25 cellular contexts compared by ENCODE assay signal in genomic region chr1:229456016-229456415, GRCh38. TPM values are rescaled to one million over a fixed set of nuclear protein-coding genes. Genes with fewer than 3 reads are reported as not detected.
DNase-seq lines count a peak whose midpoint lies in the region; ATAC-seq and TF ChIP-seq lines count a peak whose summit lies in the region.
"Had no signal": no experiment of that assay in that cellular context is flagged by ENCODE, and none has a peak within 500 bp of the region (broad histone marks: within the 10 kb centered on the region; RNA-seq: fewer than 3 reads in every experiment).

No MANE protein-coding gene starts in this region.

- H3K27ac ChIP-seq in GM23248 (no peak overlapping the region), gastroesophageal sphincter (no peak overlapping the region)
- no peak overlapping the region for H3K27ac ChIP-seq in CD8-positive, alpha-beta T cell (ENCODE audit: low read depth, low read length)
- H3K27ac ChIP-seq: 22Rv1 had no signal

- H2AFZ ChIP-seq in GM23248 = no peak overlapping the region

- 48 to 52% methylated on average over 3 of the region's 3 CpGs for WGBS in GM23248 (ENCODE audit: low coverage in 1 of 2, low lambda C conversion rate in 2 of 2, missing lambda C conversion rate in 2 of 2), 2 experiments
- WGBS in gastroesophageal sphincter (ENCODE audit: low coverage in 1 of 2), 2 donors = 80 to 83% methylated on average over 1 to 3 of the region's 3 CpGs

- no peak overlapping the region for H3K9ac ChIP-seq in GM23248

- no peak overlapping the region for H3K4me3 Mint-ChIP-seq in activated T-cell treated with anti-CD3 and anti-CD28 coated beads, Interleukin-2, amount 50 U/mL, for 24 hours
- no peak overlapping the region for H3K4me3 Mint-ChIP-seq in activated T-cell treated with anti-CD3 and anti-CD28 coated beads, Interleukin-2, amount 50 U/mL, for 72 hours
- no peak overlapping the region for H3K4me3 Mint-ChIP-seq in CD8-positive, alpha-beta T cell
- H3K4me3 Mint-ChIP-seq: CD4-positive, alpha-beta T cell had no signal

- H3K4me1 Mint-ChIP-seq in activated T-cell treated with anti-CD3 and anti-CD28 coated beads, Interleukin-2, amount 50 U/mL, for 24 hours (ENCODE audit: low read depth) = peaks cover 3% of the 10 kb centered on the region
- no peaks in the 10 kb centered on the region for H3K4me1 Mint-ChIP-seq in activated T-cell treated with anti-CD3 and anti-CD28 coated beads, Interleukin-2, amount 50 U/mL, for 72 hours (ENCODE audit: low read depth)
- H3K4me1 Mint-ChIP-seq in CD8-positive, alpha-beta T cell (ENCODE audit: low read depth) = no peaks in the 10 kb centered on the region

- H3K36me3 Mint-ChIP-seq in activated T-cell treated with anti-CD3 and anti-CD28 coated beads, Interleukin-2, amount 50 U/mL, for 24 hours (ENCODE audit: low read depth) = peaks cover 91% of the 10 kb centered on the region
- peaks cover 8 to 24% of the 10 kb centered on the region in 2 donors for H3K36me3 Mint-ChIP-seq in activated T-cell treated with anti-CD3 and anti-CD28 coated beads, Interleukin-2, amount 50 U/mL, for 72 hours (ENCODE audit: insufficient read depth in 2 of 2)
- H3K36me3 Mint-ChIP-seq in CD8-positive, alpha-beta T cell = peaks cover 76% of the 10 kb centered on the region

- no peaks in the 10 kb centered on the region for H3F3A ChIP-seq in GM23248 (ENCODE audit: insufficient read depth)

- DNase-seq in activated T-cell treated with anti-CD3 and anti-CD28 coated beads, Interleukin-2, amount 50 U/mL, for 24 hours = no peak
- DNase-seq in activated T-cell treated with anti-CD3 and anti-CD28 coated beads, Interleukin-2, amount 50 U/mL, for 72 hours = no peak
- peak; percentile 27 for DNase-seq in MV-4-11 (lab: John Stamatoyannopoulos, UW)
- peak; percentile 38 for DNase-seq in astrocyte of the hippocampus (ENCODE audit: low read depth, low spot score)
- peak; percentile 31 for DNase-seq in renal cortical epithelial cell (ENCODE audit: low read depth)
- no peak for DNase-seq in GM23248
- no peak for DNase-seq in CD8-positive, alpha-beta T cell
- DNase-seq: BE2C; Calu3; CD4-positive, alpha-beta T cell; DMS53; GDM1; IMR-90; Karpas-422; NCI-H1417 treated with DMSO at 0.1 percent for 48 hours; NCI-H2029; NCI-H2171; NCI-H82 had no signal

- no peaks in the 10 kb centered on the region for H4K20me1 ChIP-seq in GM23248 (ENCODE audit: insufficient read depth)

- in situ Hi-C loops in GM23248 (cut with MboI) = no loop called here

- H3K9me3 Mint-ChIP-seq in activated T-cell treated with anti-CD3 and anti-CD28 coated beads, Interleukin-2, amount 50 U/mL, for 24 hours = no peaks in the 10 kb centered on the region
- H3K9me3 Mint-ChIP-seq in activated T-cell treated with anti-CD3 and anti-CD28 coated beads, Interleukin-2, amount 50 U/mL, for 72 hours = no peaks in the 10 kb centered on the region
- H3K9me3 Mint-ChIP-seq in CD8-positive, alpha-beta T cell = no peaks in the 10 kb centered on the region
- H3K9me3 Mint-ChIP-seq: CD4-positive, alpha-beta T cell had no signal

- no peak overlapping the region for H3K4me3 ChIP-seq in GM23248
- H3K4me3 ChIP-seq in gastroesophageal sphincter = no peak overlapping the region
- H3K4me3 ChIP-seq in CD8-positive, alpha-beta T cell (ENCODE audit: low read depth, low read length) = no peak overlapping the region
- H3K4me3 ChIP-seq: GM12878 had no signal

- no peak for TF ChIP-seq POLR2A in gastroesophageal sphincter (IDR thresholded peaks at IDR 0.05)

- no peak overlapping the region for H3K4me2 ChIP-seq in GM23248 (ENCODE audit: unreplicated experiment)

- TF ChIP-seq CTCF in gastroesophageal sphincter (IDR thresholded peaks at IDR 0.05) = no peak
- no peak for TF ChIP-seq CTCF in CD8-positive, alpha-beta T cell (IDR thresholded peaks at IDR 0.05)

- intact Hi-C loops in CD8-positive, alpha-beta T cell (cut with DNase I, micrococcal nuclease) = no loop called here

- CTCF ChIA-PET in CD8-positive, alpha-beta T cell (lab: Charles Lee) = no interaction called here

- no peaks in the 10 kb centered on the region for H3K27me3 Mint-ChIP-seq in activated T-cell treated with anti-CD3 and anti-CD28 coated beads, Interleukin-2, amount 50 U/mL, for 24 hours
- no peaks in the 10 kb centered on the region for H3K27me3 Mint-ChIP-seq in activated T-cell treated with anti-CD3 and anti-CD28 coated beads, Interleukin-2, amount 50 U/mL, for 72 hours (ENCODE audit: low read depth)
- no peaks in the 10 kb centered on the region for H3K27me3 Mint-ChIP-seq in CD8-positive, alpha-beta T cell (ENCODE audit: low read depth)
- H3K27me3 Mint-ChIP-seq: CD4-positive, alpha-beta T cell had no signal

- H3K27ac Mint-ChIP-seq in activated T-cell treated with anti-CD3 and anti-CD28 coated beads, Interleukin-2, amount 50 U/mL, for 24 hours = peak overlapping the region; percentile 1
- no peak overlapping the region for H3K27ac Mint-ChIP-seq in activated T-cell treated with anti-CD3 and anti-CD28 coated beads, Interleukin-2, amount 50 U/mL, for 72 hours
- H3K27ac Mint-ChIP-seq in CD8-positive, alpha-beta T cell = no peak overlapping the region
- H3K27ac Mint-ChIP-seq: CD4-positive, alpha-beta T cell had no signal

- POLR2A ChIA-PET in CD8-positive, alpha-beta T cell (lab: Charles Lee) = no interaction called here

- H3K27me3 ChIP-seq in GM23248 (replicated peaks; ENCODE audit: insufficient read depth) (no peaks in the 10 kb centered on the region), gastroesophageal sphincter (no peaks in the 10 kb centered on the region)
- H3K27me3 ChIP-seq in CD8-positive, alpha-beta T cell (ENCODE audit: insufficient read depth, low read length) = no peaks in the 10 kb centered on the region
- H3K27me3 ChIP-seq: BE2C had no signal

- no peaks in the 10 kb centered on the region for H3K9me2 ChIP-seq in GM23248 (ENCODE audit: insufficient read depth)

- H3K9me3 ChIP-seq in GM23248 (ENCODE audit: low read depth) (no peaks in the 10 kb centered on the region), gastroesophageal sphincter (no peaks in the 10 kb centered on the region)
- no peaks in the 10 kb centered on the region for H3K9me3 ChIP-seq in CD8-positive, alpha-beta T cell (ENCODE audit: low read length)
- H3K9me3 ChIP-seq: BE2C had no signal

- H3K4me1 ChIP-seq in GM23248 (ENCODE audit: insufficient read depth) (no peaks in the 10 kb centered on the region), gastroesophageal sphincter (no peaks in the 10 kb centered on the region)
- no peaks in the 10 kb centered on the region for H3K4me1 ChIP-seq in CD8-positive, alpha-beta T cell (ENCODE audit: insufficient read depth, low read length)
- H3K4me1 ChIP-seq: BE2C had no signal

- H3K79me2 ChIP-seq in GM23248 (ENCODE audit: insufficient read depth) = no peaks in the 10 kb centered on the region

- H3K36me3 ChIP-seq in GM23248 (ENCODE audit: low read depth) (peaks cover 41% of the 10 kb centered on the region), gastroesophageal sphincter (peaks cover 7 to 95% of the 10 kb centered on the region in 2 donors)
- peaks cover 28% of the 10 kb centered on the region for H3K36me3 ChIP-seq in CD8-positive, alpha-beta T cell (ENCODE audit: insufficient read depth, low read length)

- TF ChIP-seq EP300 in gastroesophageal sphincter (IDR thresholded peaks at IDR 0.05) = no peak

- no peak for ATAC-seq in activated T-cell treated with anti-CD3 and anti-CD28 coated beads, Interleukin-2, amount 50 U/mL, for 72 hours (replicated peaks in 1 of 2)
- ATAC-seq in gastroesophageal sphincter = no peak
- ATAC-seq in CD8-positive, alpha-beta T cell = no peak
- ATAC-seq: GM12878, Panc1, Right ventricle myocardium inferior had no signal

RNA-seq across cellular contexts. Expression of gene ACTA1, which starts 22.1 kb away (rescaled TPM):
- not detected for total RNA-seq in activated T-cell treated with anti-CD3 and anti-CD28 coated beads, Interleukin-2, amount 50 U/mL, for 72 hours
- total RNA-seq in renal cortical epithelial cell (0.10 TPM in 1 of 2 replicates, not detected in the other), gastroesophageal sphincter (under 1 TPM in 2 of 4 donors, not detected in 2; 0.27 to 0.42 TPM)
- 0.22 TPM in 1 of 2 replicates, not detected in the other for total RNA-seq in GM23248 (2014; rRNA removed; shearing (Covaris generic))
- polyA plus RNA-seq in GM23248 (2016; fragmentation: Nextera tagmentation; extraction: Ambion mirVana) = not detected in 2 replicates
- total RNA-seq in CD8-positive, alpha-beta T cell = not detected
- total RNA-seq: CD4-positive, alpha-beta T cell; GM12878; IMR-90; NCI-H460 had no signal
- polyA plus RNA-seq: AG04450, IMR-90 had no signal

RNA-seq across cellular contexts. Expression of gene NUP133, which starts 52.1 kb away (rescaled TPM):
- 10 to 100 TPM; 42.8 to 53.4 TPM for total RNA-seq in activated T-cell treated with anti-CD3 and anti-CD28 coated beads, Interleukin-2, amount 50 U/mL, for 72 hours
- 43.2 and 47.5 TPM in 2 replicates for total RNA-seq in renal cortical epithelial cell
- 26.6 and 29.1 TPM in 2 replicates for total RNA-seq in GM23248 (2014; rRNA removed; shearing (Covaris generic))
- 16.6 and 16.7 TPM in 2 replicates for polyA plus RNA-seq in GM23248 (2016; fragmentation: Nextera tagmentation; extraction: Ambion mirVana)
- total RNA-seq in gastroesophageal sphincter = 10 to 100 TPM; 20.5 to 30.2 (median 26.7) TPM
- total RNA-seq in CD8-positive, alpha-beta T cell = 10 to 100 TPM; 49.0 to 50.7 TPM

Comparison
In these comparisons a context has a peak if more than half of its experiments do, and no peak if none do; other contexts are left out.
1. DNase-seq: peak in MV-4-11 (single experiment), astrocyte of the hippocampus (single experiment) and renal cortical epithelial cell (single experiment); none in activated T-cell treated with anti-CD3 and anti-CD28 coated beads, Interleukin-2, amount 50 U/mL, for 24 hours (single experiment), activated T-cell treated with anti-CD3 and anti-CD28 coated beads, Interleukin-2, amount 50 U/mL, for 72 hours (0 of 2), GM23248 (single experiment) and CD8-positive, alpha-beta T cell (0 of 7).